ENCODE assay signal across 1 cellular context in the genomic region with DNA sequence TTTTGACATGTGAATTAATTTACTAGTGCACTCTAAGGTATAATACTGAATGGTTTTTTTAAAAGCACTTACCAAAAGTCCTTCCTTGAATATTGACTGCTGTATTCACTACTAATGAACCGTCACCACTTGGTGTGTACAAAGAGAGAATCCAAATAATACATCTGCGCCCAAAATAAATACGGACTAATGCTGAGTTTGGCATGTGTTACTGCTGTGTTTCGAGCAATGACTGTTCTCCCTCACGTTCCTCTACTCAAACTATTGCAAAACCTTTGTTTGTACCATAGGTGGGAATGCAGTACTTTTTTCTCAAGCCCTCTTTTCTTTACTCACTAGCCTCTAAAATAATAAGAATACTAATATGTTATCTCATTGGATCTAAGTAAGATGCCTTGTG.
TF ChIP-seq lines count a peak whose summit lies in the region.

No MANE protein-coding gene starts in this region.

TF ChIP-seq in SK-N-SH treated with all-trans-retinoic acid at 6 μM for 48 hours, 23 proteins besides CTCF, POLR2A, EP300 and RAD21 (continued from another document):
- no peak for TF ChIP-seq TOX (CRISPR knock-in tag; IDR thresholded peaks at IDR 0.05; ENCODE audit: borderline replicate concordance)
- no peak for TF ChIP-seq SNAI2 (CRISPR knock-in tag; IDR thresholded peaks at IDR 0.05)
- TF ChIP-seq ISL1 (CRISPR knock-in tag; IDR thresholded peaks at IDR 0.05): no peak
- no peak for TF ChIP-seq ZFP3 (CRISPR knock-in tag; IDR thresholded peaks at IDR 0.05)
